Comparison of ENCODE assay signal across 24 cellular contexts in genomic region chr6:39256294-39256693, GRCh38. TPM values are rescaled to one million over a fixed set of nuclear protein-coding genes. Genes with fewer than 3 reads are reported as not detected.
"Had no signal": no experiment of that assay in that cellular context is flagged by ENCODE, and none has a peak within 500 bp of the region (broad histone marks: within the 10 kb centered on the region; RNA-seq: fewer than 3 reads in every experiment).

No MANE protein-coding gene starts in this region.

- H3K4me1 Mint-ChIP-seq: memory B cell, naive B cell had no signal

- H3K27me3 ChIP-seq: brain microvascular endothelial cell, neural progenitor cell, testis had no signal

- H3K9me3 ChIP-seq: mucosa of descending colon, testis had no signal

- H3K36me3 Mint-ChIP-seq: memory B cell, naive B cell, neural progenitor cell, type B pancreatic cell had no signal

- H3K27ac Mint-ChIP-seq: activated naive CD4-positive, alpha-beta T cell treated with anti-CD3 and anti-CD28 coated beads for 36 hours; activated T-cell treated with anti-CD3 and anti-CD28 coated beads, Interleukin-2, amount 50 U/mL, for 24 hours; memory B cell; neural progenitor cell; T-helper 1 cell treated with Interleukin-12 subunit alpha and Interleukin-12 subunit beta and Interleukin-4 antibody, amounts not matched to agents 30 μg/mL and 1 μg/mL, for 36 hours; type B pancreatic cell had no signal

- H3K4me3 ChIP-seq: dorsolateral prefrontal cortex, mucosa of descending colon, neural progenitor cell, psoas muscle, stomach, testis had no signal

- H3K9me3 Mint-ChIP-seq: activated naive CD4-positive, alpha-beta T cell treated with anti-CD3 and anti-CD28 coated beads for 36 hours; activated T-cell treated with anti-CD3 and anti-CD28 coated beads, Interleukin-2, amount 50 U/mL, for 24 hours; memory B cell; T-helper 1 cell treated with Interleukin-12 subunit alpha and Interleukin-12 subunit beta and Interleukin-4 antibody, amounts not matched to agents 30 μg/mL and 1 μg/mL, for 36 hours; type B pancreatic cell had no signal

- DNase-seq: activated CD4-positive, alpha-beta T cell treated with anti-CD3 and anti-CD28 coated beads, Interleukin-2, amount 50 U/mL, for 48 hours; activated naive CD4-positive, alpha-beta T cell treated with anti-CD3 and anti-CD28 coated beads for 36 hours; activated T-cell treated with anti-CD3 and anti-CD28 coated beads, Interleukin-2, amount 50 U/mL, for 24 hours; aorta; brain microvascular endothelial cell; central memory CD4-positive, alpha-beta T cell; dorsolateral prefrontal cortex; foreskin keratinocyte; glutamatergic neuron; hypothalamus; mucosa of descending colon; naive B cell; psoas muscle; right cardiac atrium; stomach; testis had no signal

- ATAC-seq: activated CD4-positive, CD25-positive, alpha-beta regulatory T cell treated with anti-CD3 and anti-CD28 coated beads, Interleukin-2, amount 50 U/mL, for 24 hours; foreskin keratinocyte; mucosa of descending colon; psoas muscle; right cardiac atrium had no signal

- H3K36me3 ChIP-seq: brain microvascular endothelial cell, neural progenitor cell, stomach had no signal

- H3K4me3 Mint-ChIP-seq: activated naive CD4-positive, alpha-beta T cell treated with anti-CD3 and anti-CD28 coated beads for 36 hours; activated T-cell treated with anti-CD3 and anti-CD28 coated beads, Interleukin-2, amount 50 U/mL, for 24 hours; memory B cell; naive B cell; neural progenitor cell; T-helper 1 cell treated with Interleukin-12 subunit alpha and Interleukin-12 subunit beta and Interleukin-4 antibody, amounts not matched to agents 30 μg/mL and 1 μg/mL, for 36 hours; type B pancreatic cell had no signal

- H3K27ac ChIP-seq: brain microvascular endothelial cell, dorsolateral prefrontal cortex, epithelial cell of prostate, foreskin keratinocyte, neural progenitor cell, psoas muscle, stomach, testis had no signal

- H3K4me1 ChIP-seq: foreskin keratinocyte, neural progenitor cell, psoas muscle, stomach, testis had no signal

RNA-seq across cellular contexts. Expression of gene KCNK5, which starts 27.0 kb away (rescaled TPM):
- total RNA-seq: osteocyte had no signal

RNA-seq across cellular contexts. Expression of gene KCNK17, which starts 57.9 kb away (rescaled TPM):
- total RNA-seq: activated naive CD4-positive, alpha-beta T cell treated with anti-CD3 and anti-CD28 coated beads for 36 hours; fibroblast of lung; foreskin keratinocyte; osteocyte; psoas muscle had no signal
